30 cellular contexts compared by ENCODE assay signal in the genomic region with DNA sequence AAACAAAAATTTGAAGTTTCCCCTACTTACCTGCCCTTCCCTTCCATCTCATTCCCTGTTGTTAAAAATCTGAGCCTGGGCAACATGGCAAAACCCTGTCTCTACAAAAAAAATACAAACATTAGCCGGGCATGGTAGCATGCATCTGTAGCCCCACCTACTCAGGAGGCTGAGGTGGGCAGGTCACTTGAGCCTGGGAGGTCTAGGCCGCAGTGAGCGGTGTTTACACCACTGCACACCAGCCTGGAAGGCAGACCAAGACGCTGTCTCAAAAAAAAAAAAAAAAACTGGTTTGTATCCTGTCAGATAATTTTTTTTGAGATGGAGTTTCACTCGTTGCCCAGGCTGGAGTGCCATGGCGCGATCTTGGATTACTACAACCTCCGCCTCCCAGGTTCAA.
"Had no signal": no experiment of that assay in that cellular context is flagged by ENCODE, and none has a peak within 500 bp of the region (broad histone marks: within the 10 kb centered on the region; RNA-seq: fewer than 3 reads in every experiment).

No MANE protein-coding gene starts in this region.

- H3K4me1 Mint-ChIP-seq: nephron, neural progenitor cell had no signal

- H3K4me3 Mint-ChIP-seq: natural killer cell; nephron; neural progenitor cell; stimulated activated memory B cell treated with anti-CD40 and anti-IgM and Interleukin-4, amounts not matched to agents 10 μg/mL and 1 μg/mL and 100 μg/mL, for 72 hours; stimulated activated naive CD8-positive, alpha-beta T cell treated with anti-CD3 and anti-CD28 coated beads, Interleukin-15, amount 100 ng/mL, for 72 hours; type B pancreatic cell had no signal

- H3K27me3 ChIP-seq: neural progenitor cell, ovary, spleen, suprapubic skin, testis, tibial artery, transverse colon, upper lobe of right lung, uterus had no signal

- H3K79me2 ChIP-seq: parathyroid adenoma had no signal

- H3K36me3 ChIP-seq: neural progenitor cell, ovary, spleen, suprapubic skin, tibial artery, transverse colon, upper lobe of right lung, uterus had no signal

- H3K27ac ChIP-seq: neural progenitor cell, ovary, parathyroid adenoma, psoas muscle, skin epidermis, spleen, suprapubic skin, testis, tibial artery, transverse colon, upper lobe of right lung, uterus had no signal

- H3K4me3 ChIP-seq: neural progenitor cell, ovary, psoas muscle, skin epidermis, smooth muscle cell, spleen, suprapubic skin, testis, tibial artery, transverse colon, upper lobe of right lung, uterus had no signal

- H3K4me1 ChIP-seq: neural progenitor cell, parathyroid adenoma, psoas muscle, testis, transverse colon, upper lobe of right lung, uterus had no signal

- H3K4me2 ChIP-seq: neural progenitor cell, smooth muscle cell had no signal

- H3K9me3 Mint-ChIP-seq: natural killer cell, nephron had no signal

- H3K9me3 ChIP-seq: ovary, psoas muscle, spleen, suprapubic skin, testis, tibial artery, transverse colon, upper lobe of right lung, uterus had no signal

- H3K9ac ChIP-seq: neural progenitor cell, parathyroid adenoma had no signal

- H2AFZ ChIP-seq: neural progenitor cell, parathyroid adenoma had no signal

- H3K27ac Mint-ChIP-seq: natural killer cell; nephron; neural progenitor cell; progenitor cell of endocrine pancreas; stimulated activated memory B cell treated with anti-CD40 and anti-IgM and Interleukin-4, amounts not matched to agents 10 μg/mL and 1 μg/mL and 100 μg/mL, for 72 hours; stimulated activated naive CD8-positive, alpha-beta T cell treated with anti-CD3 and anti-CD28 coated beads, Interleukin-15, amount 100 ng/mL, for 72 hours; type B pancreatic cell had no signal

- DNase-seq: natural killer cell; occipital lobe; ovary; posterior cingulate gyrus; psoas muscle; right cardiac atrium; spleen; stimulated activated CD4-positive, alpha-beta T cell treated with anti-CD3 and anti-CD28 coated beads, Interleukin-12 subunit alpha, Interleukin-12 subunit beta, amount 100 ng/mL, for 4 hours; stimulated activated CD4-positive, alpha-beta T cell treated with anti-CD3 and anti-CD28 coated beads, Interleukin-1b, Interleukin-23, amount 100 ng/mL, for 48 hours; stimulated activated CD4-positive, alpha-beta T cell treated with anti-CD3 and anti-CD28 coated beads, Interleukin-4, amount 100 ng/mL, for 1 hour; stimulated activated CD4-positive, alpha-beta T cell treated with anti-CD3 and anti-CD28 coated beads, Interleukin-4, amount 100 ng/mL, for 4 hours; stimulated activated CD8-positive, alpha-beta memory T cell treated with anti-CD3 and anti-CD28 coated beads, Interleukin-4, amount 100 ng/mL, for 48 hours; stimulated activated naive CD4-positive, alpha-beta T cell; stimulated activated naive CD8-positive, alpha-beta T cell treated with anti-CD3 and anti-CD28 coated beads, Interleukin-15, amount 100 ng/mL, for 72 hours; stimulated activated naive CD8-positive, alpha-beta T cell treated with anti-CD3 and anti-CD28 coated beads, Interleukin-15, Interleukin-2, amounts not matched to agents 100 U/mL and 50 U/mL, for 24 hours; substantia nigra; testis; tibial artery; transverse colon; upper lobe of right lung; uterus had no signal

- H3K36me3 Mint-ChIP-seq: natural killer cell, neural progenitor cell, type B pancreatic cell had no signal

- H3K27me3 Mint-ChIP-seq: progenitor cell of endocrine pancreas; stimulated activated memory B cell treated with anti-CD40 and anti-IgM and Interleukin-4, amounts not matched to agents 10 μg/mL and 1 μg/mL and 100 μg/mL, for 72 hours; stimulated activated naive CD8-positive, alpha-beta T cell treated with anti-CD3 and anti-CD28 coated beads, Interleukin-15, amount 100 ng/mL, for 72 hours; type B pancreatic cell had no signal
